In genomic region chr12:30980886-30981662, GRCh38 we compare ENCODE assay signal across 18 cellular contexts. TPM values are rescaled to one million over a fixed set of nuclear protein-coding genes. Genes with fewer than 3 reads are reported as not detected.
DNase-seq lines count a peak whose midpoint lies in the region; ATAC-seq, FAIRE-seq and TF ChIP-seq lines count a peak whose summit lies in the region.
"Had no signal": no experiment of that assay in that cellular context is flagged by ENCODE, and none has a peak within 500 bp of the region (broad histone marks: within the 10 kb centered on the region; RNA-seq: fewer than 3 reads in every experiment).

No MANE protein-coding gene starts in this region.

- no peaks in the 10 kb centered on the region for H3K36me3 ChIP-seq in astrocyte (ENCODE audit: insufficient read depth, low read length)
- H3K36me3 ChIP-seq in ascending aorta = no peaks in the 10 kb centered on the region
- H3K36me3 ChIP-seq: SJSA1 had no signal

- TF ChIP-seq CTCF in astrocyte (IDR thresholded peaks at IDR 0.05; ENCODE audit: insufficient read depth, low read depth, low read length) (no peak), ascending aorta (IDR thresholded peaks at IDR 0.05) (no peak)
- TF ChIP-seq CTCF in CD4-positive, alpha-beta T cell (IDR thresholded peaks at IDR 0.05) = no peak

- H3K4me2 ChIP-seq in astrocyte (ENCODE audit: low read length) = no peak overlapping the region

- H3K4me1 ChIP-seq in astrocyte (ENCODE audit: insufficient read depth, low read length) (no peaks in the 10 kb centered on the region), ascending aorta (no peaks in the 10 kb centered on the region)
- H3K4me1 ChIP-seq: SJSA1 had no signal

- H3K4me3 ChIP-seq in astrocyte (ENCODE audit: insufficient read depth, low read depth, low read length) = no peak overlapping the region
- H3K4me3 ChIP-seq in ascending aorta = no peak overlapping the region
- H3K4me3 ChIP-seq: lung, SJSA1 had no signal

- H3K9ac ChIP-seq in astrocyte (ENCODE audit: low read length) = no peak overlapping the region

- no peaks in the 10 kb centered on the region for H3K36me3 Mint-ChIP-seq in astrocyte (ENCODE audit: low read depth, unreplicated experiment)
- H3K36me3 Mint-ChIP-seq in CD4-positive, alpha-beta T cell (ENCODE audit: low read depth) = no peaks in the 10 kb centered on the region
- H3K36me3 Mint-ChIP-seq: natural killer cell had no signal

- H3K27me3 ChIP-seq in astrocyte (ENCODE audit: insufficient read depth, low read length) = no peaks in the 10 kb centered on the region
- H3K27me3 ChIP-seq in CD4-positive, alpha-beta T cell (ENCODE audit: control insufficient read depth, insufficient read depth, low read length) = no peaks in the 10 kb centered on the region
- no peaks in the 10 kb centered on the region for H3K27me3 ChIP-seq in ascending aorta
- H3K27me3 ChIP-seq: SJSA1 had no signal

- POLR2A ChIA-PET in CD4-positive, alpha-beta T cell (lab: Charles Lee) = no interaction called here

- H2AFZ ChIP-seq in astrocyte (ENCODE audit: low read depth, low read length) = no peak overlapping the region

- H3K9me3 ChIP-seq in astrocyte (ENCODE audit: insufficient read depth, low read depth, low read length) (no peaks in the 10 kb centered on the region), ascending aorta (no peaks in the 10 kb centered on the region)
- no peaks in the 10 kb centered on the region for H3K9me3 ChIP-seq in CD4-positive, alpha-beta T cell (ENCODE audit: control insufficient read depth, low read length)
- H3K9me3 ChIP-seq: SJSA1 had no signal

- H3K79me2 ChIP-seq in astrocyte (ENCODE audit: insufficient read depth, low read length) = no peaks in the 10 kb centered on the region

- intact Hi-C loops in CD4-positive, alpha-beta T cell (cut with DNase I, micrococcal nuclease) = no loop called here
- intact Hi-C loops in ascending aorta (cut with DNase I) = no loop called here

- H3K27ac ChIP-seq in astrocyte (ENCODE audit: low read depth, low read length) = no peak overlapping the region
- H3K27ac ChIP-seq in CD4-positive, alpha-beta T cell (ENCODE audit: low read depth, low read length) = no peak overlapping the region
- H3K27ac ChIP-seq in ascending aorta = no peak overlapping the region
- H3K27ac ChIP-seq: SJSA1 had no signal

- CTCF ChIA-PET in CD4-positive, alpha-beta T cell (lab: Charles Lee) = no interaction called here

- H3K9me3 Mint-ChIP-seq in astrocyte (ENCODE audit: unreplicated experiment) = no peaks in the 10 kb centered on the region
- H3K9me3 Mint-ChIP-seq in CD4-positive, alpha-beta T cell = no peaks in the 10 kb centered on the region
- H3K9me3 Mint-ChIP-seq: activated T-cell treated with anti-CD3 and anti-CD28 coated beads, Interleukin-2, amount 50 U/mL, for 4 hours; central memory CD8-positive, alpha-beta T cell; natural killer cell had no signal

- peaks cover 1% of the 10 kb centered on the region for H3K4me1 Mint-ChIP-seq in astrocyte (ENCODE audit: low read depth, unreplicated experiment)
- H3K4me1 Mint-ChIP-seq in CD4-positive, alpha-beta T cell (ENCODE audit: low read depth) = no peaks in the 10 kb centered on the region
- H3K4me1 Mint-ChIP-seq: central memory CD8-positive, alpha-beta T cell; natural killer cell had no signal

- no peak overlapping the region for H3K4me3 Mint-ChIP-seq in astrocyte (ENCODE audit: unreplicated experiment)
- no peak overlapping the region for H3K4me3 Mint-ChIP-seq in CD4-positive, alpha-beta T cell
- H3K4me3 Mint-ChIP-seq: activated T-cell treated with anti-CD3 and anti-CD28 coated beads, Interleukin-2, amount 50 U/mL, for 4 hours; central memory CD8-positive, alpha-beta T cell; natural killer cell had no signal

- no peaks in the 10 kb centered on the region for H4K20me1 ChIP-seq in astrocyte (ENCODE audit: insufficient read depth, low read length)

- FAIRE-seq in astrocyte (lab: Jason Lieb, UNC) = no peak

- ATAC-seq in CD4-positive, alpha-beta T cell (ENCODE audit: poor library complexity) = no peak
- ATAC-seq: activated T-cell treated with anti-CD3 and anti-CD28 coated beads, Interleukin-2, amount 50 U/mL, for 4 hours; natural killer cell had no signal

- DNase-seq in DMS53 (lab: John Stamatoyannopoulos, UW) (peak; percentile 99), NCI-H2107 treated with DMSO at 0.1 percent for 48 hours (lab: John Stamatoyannopoulos, UW; ENCODE audit: unreplicated experiment) (peak; percentile 91), astrocyte (ENCODE audit: low read depth) (no peak), midbrain (lab: John Stamatoyannopoulos, UW) (peak; percentile 26), NOMO-1 treated with dmso at 0.1 percent for 144 hours (lab: John Stamatoyannopoulos, UW; ENCODE audit: unreplicated experiment) (no peak), ascending aorta (ENCODE audit: low spot score in 2 of 2) (no peak)
- DNase-seq in CD4-positive, alpha-beta T cell = no peak
- DNase-seq in activated effector memory CD4-positive, alpha-beta T cell treated with Interleukin-2 at 50 U/mL for 16 hours = no peak
- DNase-seq: activated CD4-positive, alpha-beta T cell treated with anti-CD3 and anti-CD28 coated beads, Interleukin-2, amount 50 U/mL, for 1 hour; activated T-cell treated with anti-CD3 and anti-CD28 coated beads, Interleukin-2, amount 50 U/mL, for 4 hours; AML-193; KBM-7; natural killer cell; NCI-H1105 treated with DMSO at 0.1 percent for 48 hours; stimulated activated CD4-positive, alpha-beta T cell treated with anti-CD3 and anti-CD28 coated beads, Interleukin-15, amount 100 ng/mL, for 24 hours had no signal

- H3K27me3 Mint-ChIP-seq in astrocyte (ENCODE audit: low read depth, unreplicated experiment) = peaks cover 40% of the 10 kb centered on the region
- no peaks in the 10 kb centered on the region for H3K27me3 Mint-ChIP-seq in CD4-positive, alpha-beta T cell

- peak overlapping the region; percentile 91 for H3K27ac Mint-ChIP-seq in astrocyte (ENCODE audit: unreplicated experiment)
- no peak overlapping the region for H3K27ac Mint-ChIP-seq in CD4-positive, alpha-beta T cell
- H3K27ac Mint-ChIP-seq: natural killer cell had no signal

RNA-seq across cellular contexts. Expression of gene TSPAN11, which starts 54.5 kb away (rescaled TPM):
- total RNA-seq in astrocyte (9.5 and 12.4 TPM in 2 replicates), ascending aorta (5.2 TPM)
- total RNA-seq in CD4-positive, alpha-beta T cell = not detected
- total RNA-seq: activated T-cell treated with anti-CD3 and anti-CD28 coated beads, Interleukin-2, amount 50 U/mL, for 4 hours; natural killer cell had no signal

Comparison
In these comparisons a context has a peak if more than half of its experiments do, and no peak if none do; other contexts are left out.
1. DNase-seq: peak in DMS53 (single experiment), NCI-H2107 treated with DMSO at 0.1 percent for 48 hours (single experiment) and midbrain (single experiment); none in astrocyte (single experiment), NOMO-1 treated with dmso at 0.1 percent for 144 hours (single experiment), CD4-positive, alpha-beta T cell (0 of 10), activated effector memory CD4-positive, alpha-beta T cell treated with Interleukin-2 at 50 U/mL for 16 hours (single experiment) and ascending aorta (0 of 2).